In genomic region chr9:120528834-120529233, GRCh38 we compare ENCODE assay signal across 28 cellular contexts.
"Had no signal": no experiment of that assay in that cellular context is flagged by ENCODE, and none has a peak within 500 bp of the region (broad histone marks: within the 10 kb centered on the region; RNA-seq: fewer than 3 reads in every experiment).

No MANE protein-coding gene starts in this region.

- H3K79me2 ChIP-seq: parathyroid adenoma had no signal

- DNase-seq: activated CD4-positive, alpha-beta T cell treated with anti-CD3 and anti-CD28 coated beads for 4 hours; activated CD4-positive, alpha-beta T cell treated with anti-CD3 and anti-CD28 coated beads, Interleukin-2, amount 50 U/mL, for 48 hours; activated CD8-positive, alpha-beta memory T cell treated with anti-CD3 and anti-CD28 coated beads, Interleukin-2, amount 50 U/mL, for 4 hours; activated effector memory CD4-positive, alpha-beta T cell treated with anti-CD3 and anti-CD28 coated beads, Interleukin-2, amount 50 U/mL, for 16 hours; activated naive CD4-positive, alpha-beta T cell treated with anti-CD3 and anti-CD28 coated beads, Interleukin-2, amount 10 ng/mL, durations not matched to agents 7 days and 5 days; activated naive CD8-positive, alpha-beta T cell treated with anti-CD3 and anti-CD28 coated beads, Interleukin-2, amount 10 ng/mL, durations not matched to agents 7 days and 5 days; activated T-cell treated with anti-CD3 and anti-CD28 coated beads, Interleukin-2, amount 50 U/mL, for 1 hour; brain microvascular endothelial cell; dorsolateral prefrontal cortex; effector memory CD8-positive, alpha-beta T cell; heart left ventricle; naive thymus-derived CD8-positive, alpha-beta T cell; occipital lobe; psoas muscle; stimulated activated CD4-positive, alpha-beta T cell treated with anti-CD3 and anti-CD28 coated beads, Interleukin-15, amount 100 ng/mL, for 24 hours; stimulated activated CD4-positive, alpha-beta T cell treated with anti-CD3 and anti-CD28 coated beads, Interleukin-2, amount 100 ng/mL, for 24 hours; stimulated activated naive B cell treated with anti-CD40 and anti-IgM and Interleukin-4, amounts not matched to agents 10 μg/mL and 1 μg/mL and 100 μg/mL, for 72 hours; stomach; T-helper 1 cell; thyroid gland; upper lobe of right lung had no signal

- H3K27me3 Mint-ChIP-seq: activated naive CD4-positive, alpha-beta T cell treated with anti-CD3 and anti-CD28 coated beads, Interleukin-2, amount 10 ng/mL, durations not matched to agents 7 days and 5 days; activated naive CD8-positive, alpha-beta T cell treated with anti-CD3 and anti-CD28 coated beads, Interleukin-2, amount 10 ng/mL, durations not matched to agents 7 days and 5 days; effector memory CD8-positive, alpha-beta T cell; memory B cell; naive thymus-derived CD8-positive, alpha-beta T cell; stimulated activated naive B cell treated with anti-CD40 and anti-IgM and Interleukin-4, amounts not matched to agents 10 μg/mL and 1 μg/mL and 100 μg/mL, for 72 hours had no signal

- H3K9me3 Mint-ChIP-seq: activated naive CD4-positive, alpha-beta T cell treated with anti-CD3 and anti-CD28 coated beads, Interleukin-2, amount 10 ng/mL, durations not matched to agents 7 days and 5 days; activated naive CD8-positive, alpha-beta T cell treated with anti-CD3 and anti-CD28 coated beads, Interleukin-2, amount 10 ng/mL, durations not matched to agents 7 days and 5 days; activated T-helper 1 cell treated with anti-CD3 and anti-CD28 coated beads, Interleukin-12 subunit alpha, Interleukin-12 subunit beta, Interleukin-2, Interleukin-4 antibody, amounts not matched to agents 30 ng/mL and 10 ng/mL and 1 ng/mL, durations not matched to agents 14 hours and 24 hours and 36 hours; effector memory CD8-positive, alpha-beta T cell; neural crest cell had no signal

- H3K9me3 ChIP-seq: ascending aorta, heart left ventricle, psoas muscle, stomach, thyroid gland, upper lobe of right lung had no signal

- ATAC-seq: effector memory CD8-positive, alpha-beta T cell; heart left ventricle; naive thymus-derived CD8-positive, alpha-beta T cell; psoas muscle; stimulated activated naive B cell treated with anti-CD40 and anti-IgM and Interleukin-4, amounts not matched to agents 10 μg/mL and 1 μg/mL and 100 μg/mL, for 72 hours; upper lobe of right lung had no signal

- FAIRE-seq: endothelial cell of umbilical vein had no signal

- H3K4me1 ChIP-seq: ascending aorta, parathyroid adenoma, psoas muscle had no signal

- H2AFZ ChIP-seq: parathyroid adenoma had no signal

- H3K9ac ChIP-seq: parathyroid adenoma had no signal

- H3K27me3 ChIP-seq: ascending aorta, brain microvascular endothelial cell, dorsolateral prefrontal cortex, heart left ventricle, stomach, thyroid gland, upper lobe of right lung had no signal

- H3K27ac ChIP-seq: ascending aorta, brain microvascular endothelial cell, coronary artery, dorsolateral prefrontal cortex, heart left ventricle, parathyroid adenoma, psoas muscle, stomach, upper lobe of right lung had no signal

- H3K4me1 Mint-ChIP-seq: activated naive CD8-positive, alpha-beta T cell treated with anti-CD3 and anti-CD28 coated beads, Interleukin-2, amount 10 ng/mL, durations not matched to agents 7 days and 5 days; neural crest cell; stimulated activated naive B cell treated with anti-CD40 and anti-IgM and Interleukin-4, amounts not matched to agents 10 μg/mL and 1 μg/mL and 100 μg/mL, for 72 hours had no signal

- H3K27ac Mint-ChIP-seq: activated naive CD4-positive, alpha-beta T cell treated with anti-CD3 and anti-CD28 coated beads, Interleukin-2, amount 10 ng/mL, durations not matched to agents 7 days and 5 days; activated naive CD8-positive, alpha-beta T cell treated with anti-CD3 and anti-CD28 coated beads, Interleukin-2, amount 10 ng/mL, durations not matched to agents 7 days and 5 days; activated T-helper 1 cell treated with anti-CD3 and anti-CD28 coated beads, Interleukin-12 subunit alpha, Interleukin-12 subunit beta, Interleukin-2, Interleukin-4 antibody, amounts not matched to agents 30 ng/mL and 10 ng/mL and 1 ng/mL, durations not matched to agents 14 hours and 24 hours and 36 hours; memory B cell; stimulated activated naive B cell treated with anti-CD40 and anti-IgM and Interleukin-4, amounts not matched to agents 10 μg/mL and 1 μg/mL and 100 μg/mL, for 72 hours had no signal

- H3K4me3 Mint-ChIP-seq: activated naive CD4-positive, alpha-beta T cell treated with anti-CD3 and anti-CD28 coated beads, Interleukin-2, amount 10 ng/mL, durations not matched to agents 7 days and 5 days; activated naive CD8-positive, alpha-beta T cell treated with anti-CD3 and anti-CD28 coated beads, Interleukin-2, amount 10 ng/mL, durations not matched to agents 7 days and 5 days; activated T-helper 1 cell treated with anti-CD3 and anti-CD28 coated beads, Interleukin-12 subunit alpha, Interleukin-12 subunit beta, Interleukin-2, Interleukin-4 antibody, amounts not matched to agents 30 ng/mL and 10 ng/mL and 1 ng/mL, durations not matched to agents 14 hours and 24 hours and 36 hours; effector memory CD8-positive, alpha-beta T cell; memory B cell; naive thymus-derived CD8-positive, alpha-beta T cell; neural crest cell; stimulated activated naive B cell treated with anti-CD40 and anti-IgM and Interleukin-4, amounts not matched to agents 10 μg/mL and 1 μg/mL and 100 μg/mL, for 72 hours had no signal

- H3K4me3 ChIP-seq: ascending aorta, coronary artery, dorsolateral prefrontal cortex, heart left ventricle, psoas muscle, stomach, thyroid gland, upper lobe of right lung had no signal
